Comparison of ENCODE assay signal across 9 cellular contexts in genomic region chr16:48556210-48556912, GRCh38. TPM values are rescaled to one million over a fixed set of nuclear protein-coding genes. Genes with fewer than 3 reads are reported as not detected.
DNase-seq lines count a peak whose midpoint lies in the region; ATAC-seq and TF ChIP-seq lines count a peak whose summit lies in the region.
"Had no signal": no experiment of that assay in that cellular context is flagged by ENCODE, and none has a peak within 500 bp of the region (broad histone marks: within the 10 kb centered on the region; RNA-seq: fewer than 3 reads in every experiment).

No MANE protein-coding gene starts in this region.

- H3K9me3 Mint-ChIP-seq in activated naive CD4-positive, alpha-beta T cell treated with anti-CD3 and anti-CD28 coated beads, Interleukin-2, amount 50 U/mL, for 72 hours: no peaks in the 10 kb centered on the region
- H3K9me3 Mint-ChIP-seq in nephron progenitor cell: no peaks in the 10 kb centered on the region

- H3K4me1 Mint-ChIP-seq in nephron progenitor cell: peaks cover 58% of the 10 kb centered on the region

- DNase-seq in activated naive CD4-positive, alpha-beta T cell treated with anti-CD3 and anti-CD28 coated beads, Interleukin-2, amount 50 U/mL, for 72 hours (ENCODE audit: low spot score in 2 of 2): no peak
- DNase-seq in nephron progenitor cell (no peak), dedifferentiated amniotic fluid mesenchymal stem cell (ENCODE audit: extremely low spot score) (no peak)
- DNase-seq: hippocampal formation, NCI-H146 had no signal

- TF ChIP-seq CTCF in nephron progenitor cell (IDR thresholded peaks at IDR 0.05): no peak

- H3K4me3 Mint-ChIP-seq in nephron progenitor cell: no peak overlapping the region

- ATAC-seq in GM18517 (IDR thresholded peaks at IDR 0.05; ENCODE audit: unreplicated experiment) (peak; percentile 14), GM21619 (IDR thresholded peaks at IDR 0.05; ENCODE audit: unreplicated experiment) (peak; percentile 24), GM21515 (IDR thresholded peaks at IDR 0.05; ENCODE audit: unreplicated experiment) (no peak), GM19467 (IDR thresholded peaks at IDR 0.05; ENCODE audit: unreplicated experiment) (no peak)
- ATAC-seq in activated naive CD4-positive, alpha-beta T cell treated with anti-CD3 and anti-CD28 coated beads, Interleukin-2, amount 50 U/mL, for 72 hours: peak; percentile 43 to 46

- peak overlapping the region; percentile 70 to 97 for H3K27ac Mint-ChIP-seq in activated naive CD4-positive, alpha-beta T cell treated with anti-CD3 and anti-CD28 coated beads, Interleukin-2, amount 50 U/mL, for 72 hours
- H3K27ac Mint-ChIP-seq in nephron progenitor cell: peak overlapping the region; percentile 80

- H3K36me3 Mint-ChIP-seq in activated naive CD4-positive, alpha-beta T cell treated with anti-CD3 and anti-CD28 coated beads, Interleukin-2, amount 50 U/mL, for 72 hours: peaks cover 6 to 38% of the 10 kb centered on the region in 2 donors
- H3K36me3 Mint-ChIP-seq in nephron progenitor cell (ENCODE audit: low read depth): peaks cover 73% of the 10 kb centered on the region

- H3K27me3 Mint-ChIP-seq in nephron progenitor cell (ENCODE audit: low read depth, poor library complexity): no peaks in the 10 kb centered on the region

RNA-seq across cellular contexts. Expression of gene N4BP1, which starts 53.6 kb away (rescaled TPM):
- total RNA-seq in activated naive CD4-positive, alpha-beta T cell treated with anti-CD3 and anti-CD28 coated beads, Interleukin-2, amount 50 U/mL, for 72 hours: 10 to 100 TPM; 36.5 to 53.0 TPM

Comparison
In these comparisons a context has a peak if more than half of its experiments do, and no peak if none do; other contexts are left out.
1. ATAC-seq: peak in GM18517 (single experiment), GM21619 (single experiment) and activated naive CD4-positive, alpha-beta T cell treated with anti-CD3 and anti-CD28 coated beads, Interleukin-2, amount 50 U/mL, for 72 hours (2 of 2); none in GM21515 (single experiment) and GM19467 (single experiment).